In the genomic region with DNA sequence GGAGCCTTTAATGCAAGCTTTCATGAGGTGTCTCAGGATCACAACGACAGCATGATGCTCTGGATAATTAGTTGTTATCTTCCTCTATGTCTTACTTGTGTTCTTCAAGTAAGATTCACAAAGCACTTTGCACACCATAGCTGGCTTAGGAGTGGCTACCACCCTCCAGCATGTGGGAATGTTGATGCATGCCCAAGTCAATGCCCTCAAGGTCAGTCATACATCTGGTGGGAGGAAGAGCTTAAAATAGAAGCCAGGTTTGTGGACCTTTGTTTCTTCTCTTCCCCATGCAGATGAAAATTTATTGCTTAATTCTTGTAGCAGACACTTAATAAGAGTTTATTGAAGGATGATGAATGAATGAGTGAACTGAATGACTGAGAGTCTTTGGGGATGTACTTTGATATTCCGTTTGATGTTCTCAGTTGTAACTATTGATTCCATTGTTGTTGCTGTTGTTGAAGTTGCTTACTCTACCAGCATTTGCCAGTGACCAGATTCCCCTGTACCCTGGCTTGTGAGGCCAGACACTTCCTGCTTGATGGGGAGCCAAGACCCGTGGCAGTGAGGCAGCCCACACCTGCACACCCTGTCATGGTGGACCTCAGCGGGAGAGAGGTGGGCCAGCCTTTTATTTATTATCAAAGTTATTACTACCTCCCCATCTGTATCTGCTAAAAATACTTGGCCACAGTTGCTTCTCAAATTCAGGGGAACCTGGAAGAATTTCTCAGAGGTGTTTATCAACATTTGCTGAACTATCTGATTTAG, we compare ENCODE assay signal across 15 cellular contexts.
DNase-seq lines count a peak whose midpoint lies in the region; ATAC-seq, FAIRE-seq and TF ChIP-seq lines count a peak whose summit lies in the region.
"Had no signal": no experiment of that assay in that cellular context is flagged by ENCODE, and none has a peak within 500 bp of the region (broad histone marks: within the 10 kb centered on the region; RNA-seq: fewer than 3 reads in every experiment).

No MANE protein-coding gene starts in this region.

- peak; percentile 93 for FAIRE-seq in keratinocyte (lab: Jason Lieb, UNC)

- H3K9me3 ChIP-seq in mammary epithelial cell (replicated peaks; ENCODE audit: insufficient read depth, low read length) (no peaks in the 10 kb centered on the region), keratinocyte (ENCODE audit: control insufficient read depth, low read depth, low read length) (no peaks in the 10 kb centered on the region), thoracic aorta (no peaks in the 10 kb centered on the region), right lobe of liver (no peaks in the 10 kb centered on the region)
- H3K9me3 ChIP-seq: neutrophil, Peyer's patch had no signal

- H3K79me2 ChIP-seq in mammary epithelial cell (ENCODE audit: insufficient read depth, low read length) (peaks cover 2% of the 10 kb centered on the region), keratinocyte (ENCODE audit: control insufficient read depth, insufficient read depth, low read length) (no peaks in the 10 kb centered on the region)

- TF ChIP-seq CTCF in mammary epithelial cell (conservative IDR thresholded peaks at IDR 0.05 in 1 of 2, IDR thresholded peaks at IDR 0.05 in 1 of 2; ENCODE audit: extremely low read depth in 1 of 2, insufficient read depth in 1 of 2, low read depth in 1 of 2, low read length in 2 of 2): no peak
- TF ChIP-seq CTCF in keratinocyte (optimal IDR thresholded peaks at IDR 0.05 in 1 of 3, IDR thresholded peaks at IDR 0.05 in 1 of 3, conservative IDR thresholded peaks at IDR 0.05 in 1 of 3; ENCODE audit: extremely low read depth in 1 of 3, insufficient read depth in 2 of 3, low read length in 3 of 3): no peak
- no peak for TF ChIP-seq CTCF in thoracic aorta (IDR thresholded peaks at IDR 0.05)
- no peak for TF ChIP-seq CTCF in right lobe of liver (IDR thresholded peaks at IDR 0.05)

- no peaks in the 10 kb centered on the region for H3K9me1 ChIP-seq in keratinocyte (ENCODE audit: control insufficient read depth, extremely low read depth, insufficient read depth, low read length)

- peak overlapping the region; percentile 88 for H3K27ac Mint-ChIP-seq in T-helper 1 cell treated with Interleukin-12 subunit alpha and Interleukin-12 subunit beta and Interleukin-4 antibody, amounts not matched to agents 30 μg/mL and 1 μg/mL, for 36 hours

- H3K4me3 Mint-ChIP-seq in T-helper 1 cell treated with Interleukin-12 subunit alpha and Interleukin-12 subunit beta and Interleukin-4 antibody, amounts not matched to agents 30 μg/mL and 1 μg/mL, for 36 hours: no peak overlapping the region

- TF ChIP-seq POLR2A in right lobe of liver (IDR thresholded peaks at IDR 0.05): no peak

- H2AFZ ChIP-seq in mammary epithelial cell (ENCODE audit: low read depth, low read length): no peak overlapping the region
- no peak overlapping the region for H2AFZ ChIP-seq in keratinocyte (ENCODE audit: control insufficient read depth, low read length)

- intact Hi-C loops in mammary epithelial cell (cut with micrococcal nuclease) (loop anchor here (1.0 kb wide), 2 partner anchors 8 to 12 kb away; no protein-coding TSS in a partner anchor), right lobe of liver (cut with DNase I) (loop anchor here in 1 of 2 donors (10.0 kb wide), 1 partner anchor 98 kb away; no protein-coding TSS in a partner anchor)

- no peaks in the 10 kb centered on the region for H3K36me3 ChIP-seq in mammary epithelial cell (ENCODE audit: insufficient read depth, low read length)
- peaks cover 0 to 4% of the 10 kb centered on the region in 2 experiments for H3K36me3 ChIP-seq in keratinocyte (ENCODE audit: control insufficient read depth in 2 of 2, extremely low read depth in 1 of 2, insufficient read depth in 2 of 2, low read length in 2 of 2)
- H3K36me3 ChIP-seq in thoracic aorta: no peaks in the 10 kb centered on the region
- H3K36me3 ChIP-seq in right lobe of liver: no peaks in the 10 kb centered on the region
- H3K36me3 ChIP-seq: neutrophil, Peyer's patch had no signal

- H3K4me1 ChIP-seq in mammary epithelial cell (ENCODE audit: insufficient read depth, low read length): peaks cover 62% of the 10 kb centered on the region
- H3K4me1 ChIP-seq in keratinocyte (ENCODE audit: control insufficient read depth, extremely low read depth, insufficient read depth, low read length): peaks cover 60% of the 10 kb centered on the region
- H3K4me1 ChIP-seq in thoracic aorta (ENCODE audit: control insufficient read depth in 1 of 2, low read depth in 2 of 2): peaks cover 25 to 30% of the 10 kb centered on the region in 2 donors
- H3K4me1 ChIP-seq in right lobe of liver: no peaks in the 10 kb centered on the region
- H3K4me1 ChIP-seq: Peyer's patch had no signal

- H3K4me1 Mint-ChIP-seq in T-helper 1 cell treated with Interleukin-12 subunit alpha and Interleukin-12 subunit beta and Interleukin-4 antibody, amounts not matched to agents 30 μg/mL and 1 μg/mL, for 36 hours (ENCODE audit: low read depth): peaks cover 24% of the 10 kb centered on the region

- DNase-seq in T-helper 1 cell (no peak), mammary epithelial cell (peak; percentile 76), keratinocyte (ENCODE audit: low read depth, low spot score) (no peak), thoracic aorta (ENCODE audit: low spot score) (no peak), right lobe of liver (no peak)
- DNase-seq in NK-92 treated with Interleukin-12 subunit alpha and Interleukin-12 subunit beta, amount 100 ng/mL, for 24 hours (lab: John Stamatoyannopoulos, UW): no peak
- DNase-seq: 8988T; activated T-cell treated with anti-CD3 and anti-CD28 coated beads, Interleukin-2, amount 50 U/mL, for 1 hour; NCI-H2171; Peyer's patch; stimulated activated naive CD4-positive, alpha-beta T cell treated with Interleukin-2 at 50 U/mL for 16 hours had no signal

- H3K4me2 ChIP-seq in mammary epithelial cell (ENCODE audit: insufficient read depth, low read depth, low read length) (peak overlapping the region; percentile 83), keratinocyte (ENCODE audit: control insufficient read depth, extremely low read depth, insufficient read depth, low read depth, low read length) (peak overlapping the region; percentile 90)

- in situ Hi-C loops in mammary epithelial cell (cut with MboI; ENCODE audit: low sequenced_read_pairs in 2 of 2): no loop called here

- CTCF ChIA-PET in mammary epithelial cell (lab: Charles Lee; ENCODE audit: low non-redundant PET): no interaction called here

- dilution Hi-C loops in mammary epithelial cell (cut with HindIII; ENCODE audit: low sequenced_read_pairs): loop anchor here (5.0 to 10.0 kb wide), 2 partner anchors 35 to 58 kb away; no protein-coding TSS in a partner anchor
- dilution Hi-C loops in keratinocyte (cut with MboI; ENCODE audit: extremely low pct_ligation_motif_present, low sequenced_read_pairs): no loop called here

- H3K9ac ChIP-seq in mammary epithelial cell (ENCODE audit: insufficient read depth, low read length) (peak overlapping the region; percentile 83), keratinocyte (ENCODE audit: control insufficient read depth, extremely low read depth, insufficient read depth, low read length) (peak overlapping the region; percentile 74)

- peaks cover 5% of the 10 kb centered on the region for H3K27me3 Mint-ChIP-seq in T-helper 1 cell treated with Interleukin-12 subunit alpha and Interleukin-12 subunit beta and Interleukin-4 antibody, amounts not matched to agents 30 μg/mL and 1 μg/mL, for 36 hours (ENCODE audit: low read depth)

- H3K27ac ChIP-seq in mammary epithelial cell (ENCODE audit: insufficient read depth, low read depth, low read length): peak overlapping the region; percentile 100
- peak overlapping the region; percentile 98 for H3K27ac ChIP-seq in keratinocyte (ENCODE audit: control insufficient read depth, insufficient read depth, low read length)
- peak overlapping the region; percentile 46 to 81 for H3K27ac ChIP-seq in thoracic aorta
- H3K27ac ChIP-seq in right lobe of liver: no peak overlapping the region
- H3K27ac ChIP-seq: neutrophil had no signal

- TSS peak; percentile 85 for BruUV-seq in mammary epithelial cell (replicated peaks; lab: Mats Ljungman, UMichigan)

- H3K27me3 ChIP-seq in mammary epithelial cell (ENCODE audit: insufficient read depth, low read length) (no peaks in the 10 kb centered on the region), keratinocyte (ENCODE audit: control insufficient read depth, extremely low read depth, insufficient read depth, low read length) (no peaks in the 10 kb centered on the region), thoracic aorta (replicated peaks; ENCODE audit: insufficient read depth) (no peaks in the 10 kb centered on the region), right lobe of liver (no peaks in the 10 kb centered on the region)
- H3K27me3 ChIP-seq: Peyer's patch had no signal

- ATAC-seq in thoracic aorta (ENCODE audit: insufficient number of reproducible peaks, low FRiP score, low read depth) (no peak), right lobe of liver (no peak), GM21447 (IDR thresholded peaks at IDR 0.05; ENCODE audit: unreplicated experiment) (no peak)
- ATAC-seq: HCT116 had no signal

- no peaks in the 10 kb centered on the region for H3K9me3 Mint-ChIP-seq in T-helper 1 cell treated with Interleukin-12 subunit alpha and Interleukin-12 subunit beta and Interleukin-4 antibody, amounts not matched to agents 30 μg/mL and 1 μg/mL, for 36 hours

- H4K20me1 ChIP-seq in mammary epithelial cell (ENCODE audit: insufficient read depth, low read length) (no peaks in the 10 kb centered on the region), keratinocyte (ENCODE audit: control insufficient read depth, extremely low read depth, insufficient read depth, low read length) (no peaks in the 10 kb centered on the region)

- 68% methylated on average over 3 of the region's 4 CpGs for WGBS in mammary epithelial cell (ENCODE audit: low coverage, missing lambda C conversion rate)
- WGBS in right lobe of liver (ENCODE audit: insufficient coverage, low coverage, low lambda C conversion rate, missing lambda C conversion rate): 74% methylated on average over 4 of the region's 4 CpGs

- H3K36me3 Mint-ChIP-seq in T-helper 1 cell treated with Interleukin-12 subunit alpha and Interleukin-12 subunit beta and Interleukin-4 antibody, amounts not matched to agents 30 μg/mL and 1 μg/mL, for 36 hours (ENCODE audit: low read depth): no peaks in the 10 kb centered on the region

- peak overlapping the region in 1 of 3 experiments; percentile 1 for H3K4me3 ChIP-seq in mammary epithelial cell (replicated peaks in 1 of 3; ENCODE audit: insufficient read depth in 1 of 3, low read depth in 2 of 3, low read length in 3 of 3)
- peak overlapping the region; percentile 9 to 29 (median 12) for H3K4me3 ChIP-seq in keratinocyte (ENCODE audit: control insufficient read depth in 2 of 3, extremely low read depth in 1 of 3, insufficient read depth in 2 of 3, low read depth in 1 of 3, low read length in 3 of 3)
- no peak overlapping the region for H3K4me3 ChIP-seq in thoracic aorta
- H3K4me3 ChIP-seq in right lobe of liver: no peak overlapping the region
- H3K4me3 ChIP-seq: Peyer's patch had no signal

Comparison
In these comparisons a context has a peak if more than half of its experiments do, and no peak if none do; other contexts are left out.
1. H3K27ac ChIP-seq: peak in mammary epithelial cell (single experiment), keratinocyte (single experiment) and thoracic aorta (2 of 2); none in right lobe of liver (0 of 3).
2. H3K4me3 ChIP-seq: peak in keratinocyte (3 of 3); none in thoracic aorta (single experiment) and right lobe of liver (0 of 3).